ENCODE assay signal across 18 cellular contexts in genomic region chr1:201681375-201681774, GRCh38.
DNase-seq lines count a peak whose midpoint lies in the region; ATAC-seq and TF ChIP-seq lines count a peak whose summit lies in the region.
"Had no signal": no experiment of that assay in that cellular context is flagged by ENCODE, and none has a peak within 500 bp of the region (broad histone marks: within the 10 kb centered on the region; RNA-seq: fewer than 3 reads in every experiment).

No MANE protein-coding gene starts in this region.

- TF ChIP-seq POLR2A in esophagus squamous epithelium (IDR thresholded peaks at IDR 0.05) = no peak

- DNase-seq in DMS 273 (lab: John Stamatoyannopoulos, UW; ENCODE audit: unreplicated experiment) = peak; percentile 63
- DNase-seq in DMS 273 treated with DMSO at 0.1 percent for 48 hours (lab: John Stamatoyannopoulos, UW) = no peak
- DNase-seq in glutamatergic neuron = no peak
- peak; percentile 37 to 68 (median 65) for DNase-seq in right cardiac atrium
- no peak for DNase-seq in esophagus squamous epithelium (lab: John Stamatoyannopoulos, UW)
- no peak for DNase-seq in nucleus accumbens (lab: John Stamatoyannopoulos, UW)
- DNase-seq: AML-193, GDM1, NCI-H1417, NCI-H1930, NCI-H226, NCI-H82, SIG-M5 had no signal

- H3K4me1 ChIP-seq in right cardiac atrium (ENCODE audit: control insufficient read depth, insufficient read depth, low read length) = peaks cover 3% of the 10 kb centered on the region
- peaks cover 0 to 29% (median 3%) of the 10 kb centered on the region in 3 donors for H3K4me1 ChIP-seq in esophagus squamous epithelium

- no peaks in the 10 kb centered on the region for H3K27me3 ChIP-seq in right cardiac atrium (ENCODE audit: control insufficient read depth, insufficient read depth)
- H3K27me3 ChIP-seq in esophagus squamous epithelium = peaks cover 0 to 5% (median 0%) of the 10 kb centered on the region in 4 donors

- H3K9me3 ChIP-seq in right cardiac atrium (ENCODE audit: control insufficient read depth, low read length) (no peaks in the 10 kb centered on the region), esophagus squamous epithelium (no peaks in the 10 kb centered on the region)

- H3K9me3 Mint-ChIP-seq in glutamatergic neuron (ENCODE audit: unreplicated experiment) = peaks cover 25% of the 10 kb centered on the region
- H3K9me3 Mint-ChIP-seq: GM23338 had no signal

- intact Hi-C loops in right cardiac atrium (cut with DNase I) (no loop called here), esophagus squamous epithelium (cut with DNase I) (no loop called here)

- H3K27ac ChIP-seq in right cardiac atrium (ENCODE audit: low read length) (no peak overlapping the region), esophagus squamous epithelium (no peak overlapping the region)
- H3K27ac ChIP-seq: 22Rv1 had no signal

- 63% methylated on average over 8 of the region's 8 CpGs for WGBS in right cardiac atrium
- whole genome bisulfite sequencing in esophagus squamous epithelium, 2 donors = 58 to 80% methylated on average over 8 of the region's 8 CpGs

- H3K4me3 ChIP-seq in right cardiac atrium (ENCODE audit: low read length) = no peak overlapping the region
- H3K4me3 ChIP-seq in esophagus squamous epithelium = no peak overlapping the region
- H3K4me3 ChIP-seq: GM23338 had no signal

- H3K36me3 Mint-ChIP-seq in glutamatergic neuron (ENCODE audit: unreplicated experiment) = no peaks in the 10 kb centered on the region

- H3K36me3 ChIP-seq in esophagus squamous epithelium = no peaks in the 10 kb centered on the region

- H3K27me3 Mint-ChIP-seq in glutamatergic neuron (ENCODE audit: unreplicated experiment) = peaks cover 17% of the 10 kb centered on the region

- H3K27ac Mint-ChIP-seq in glutamatergic neuron (ENCODE audit: unreplicated experiment) = peak overlapping the region; percentile 98

- peaks cover 68% of the 10 kb centered on the region for H3K4me1 Mint-ChIP-seq in glutamatergic neuron (ENCODE audit: low read depth, unreplicated experiment)

- ATAC-seq in right cardiac atrium (peak; percentile 63 to 82), HG03175 (IDR thresholded peaks at IDR 0.05; ENCODE audit: unreplicated experiment) (no peak), GM19463 (IDR thresholded peaks at IDR 0.05; ENCODE audit: unreplicated experiment) (no peak)
- ATAC-seq: GM23338, SK-N-SH treated with all-trans-retinoic acid at 6 μM for 48 hours had no signal

- no peak for TF ChIP-seq CTCF in glutamatergic neuron (IDR thresholded peaks at IDR 0.05; ENCODE audit: partially characterized antibody, unreplicated experiment)
- TF ChIP-seq CTCF in esophagus squamous epithelium (IDR thresholded peaks at IDR 0.05) = no peak

- H3K4me3 Mint-ChIP-seq in glutamatergic neuron (ENCODE audit: unreplicated experiment) = peak overlapping the region; percentile 74
- H3K4me3 Mint-ChIP-seq: GM23338 had no signal

Comparison
In these comparisons a context has a peak if more than half of its experiments do, and no peak if none do; other contexts are left out.
1. DNase-seq: peak in DMS 273 (single experiment) and right cardiac atrium (3 of 3); none in DMS 273 treated with DMSO at 0.1 percent for 48 hours (single experiment), glutamatergic neuron (single experiment), esophagus squamous epithelium (single experiment) and nucleus accumbens (0 of 56).
2. ATAC-seq: peak in right cardiac atrium (2 of 2); none in HG03175 (single experiment) and GM19463 (single experiment).